3 cellular contexts compared by ENCODE assay signal in the genomic region with DNA sequence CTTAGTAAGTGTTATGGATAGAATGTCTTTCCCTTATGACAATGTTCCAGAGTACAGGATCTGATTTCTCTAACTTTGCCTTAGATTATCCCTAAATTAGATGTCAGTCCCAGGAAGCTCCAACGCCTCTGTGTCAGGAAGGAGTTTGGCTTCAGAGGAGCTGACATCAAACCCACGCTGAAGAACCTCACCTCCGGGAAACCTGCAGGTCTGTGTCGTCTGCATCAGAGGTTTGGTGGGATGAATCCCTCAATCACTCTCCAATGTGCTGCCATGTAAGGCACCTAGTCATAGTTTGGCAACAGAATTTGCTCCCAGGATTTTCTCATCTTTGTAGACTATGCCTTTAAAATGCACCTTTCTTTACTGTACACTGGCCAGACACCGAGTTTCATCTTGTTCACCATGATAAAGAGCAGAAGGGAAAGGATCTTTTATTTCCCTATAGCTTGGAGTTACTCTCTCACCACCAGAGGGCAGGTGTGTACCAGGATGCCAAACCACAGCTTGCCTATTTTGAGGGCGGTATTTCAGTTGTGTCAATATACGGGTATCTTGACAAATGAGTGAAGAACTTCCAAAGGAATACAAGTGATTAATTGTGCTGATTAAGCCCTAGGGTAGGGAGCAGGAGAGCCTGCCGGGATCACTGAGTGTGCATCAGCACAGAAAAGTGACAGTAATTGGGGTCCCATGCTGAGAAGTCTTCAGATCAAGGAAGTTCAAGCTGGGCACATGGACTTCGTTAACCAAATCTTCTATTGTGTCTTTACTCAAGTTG.
A peak's percentile ranks its signal among the peaks of the same experiment; 100 is the strongest.
TF ChIP-seq lines count a peak whose summit lies in the region.

No MANE protein-coding gene starts in this region.

TF ChIP-seq in IMR-90, 13 proteins besides CTCF, POLR2A, EP300 and RAD21:
- TF ChIP-seq SMC3 (IDR thresholded peaks at IDR 0.05; ENCODE audit: low read depth, low read length): peak; percentile 61
- TF ChIP-seq FOS (IDR thresholded peaks at IDR 0.05; ENCODE audit: low read depth, low read length): no peak
- no peak for TF ChIP-seq NFE2L2 (IDR thresholded peaks at IDR 0.05; ENCODE audit: low read depth, low read length)
- no peak for TF ChIP-seq RCOR1 (IDR thresholded peaks at IDR 0.05; ENCODE audit: insufficient replicate concordance, low read length)
- TF ChIP-seq MAZ (IDR thresholded peaks at IDR 0.05; ENCODE audit: borderline replicate concordance, low read depth, low read length): no peak
- no peak for TF ChIP-seq MXI1 (IDR thresholded peaks at IDR 0.05; ENCODE audit: borderline replicate concordance, low read depth, low read length)
TF ChIP-seq in IMR-90: peak in this region for 1.

TF ChIP-seq in SK-N-SH treated with all-trans-retinoic acid at 6 μM for 48 hours, 23 proteins besides CTCF, POLR2A, EP300 and RAD21:
- TF ChIP-seq ESRRG (CRISPR knock-in tag; IDR thresholded peaks at IDR 0.05) (no peak), ZNF8 (CRISPR knock-in tag; IDR thresholded peaks at IDR 0.05) (no peak), BACH2 (CRISPR knock-in tag; IDR thresholded peaks at IDR 0.05; ENCODE audit: borderline replicate concordance) (no peak), ARNTL (CRISPR knock-in tag; IDR thresholded peaks at IDR 0.05; ENCODE audit: borderline replicate concordance, low read depth) (no peak), GLIS3 (CRISPR knock-in tag; IDR thresholded peaks at IDR 0.05) (no peak), TOX (CRISPR knock-in tag; IDR thresholded peaks at IDR 0.05; ENCODE audit: borderline replicate concordance) (no peak), SNAI2 (CRISPR knock-in tag; IDR thresholded peaks at IDR 0.05) (no peak), TCF4 (CRISPR knock-in tag; IDR thresholded peaks at IDR 0.05; ENCODE audit: borderline replicate concordance) (no peak), ZFP30 (CRISPR knock-in tag; IDR thresholded peaks at IDR 0.05) (no peak), ZNF70 (CRISPR knock-in tag; IDR thresholded peaks at IDR 0.05) (no peak), OSR1 (CRISPR knock-in tag; IDR thresholded peaks at IDR 0.05) (no peak), ISL1 (CRISPR knock-in tag; IDR thresholded peaks at IDR 0.05) (no peak), PPARA (CRISPR knock-in tag; IDR thresholded peaks at IDR 0.05; ENCODE audit: borderline replicate concordance) (no peak)
- TF ChIP-seq, protein P1, sequence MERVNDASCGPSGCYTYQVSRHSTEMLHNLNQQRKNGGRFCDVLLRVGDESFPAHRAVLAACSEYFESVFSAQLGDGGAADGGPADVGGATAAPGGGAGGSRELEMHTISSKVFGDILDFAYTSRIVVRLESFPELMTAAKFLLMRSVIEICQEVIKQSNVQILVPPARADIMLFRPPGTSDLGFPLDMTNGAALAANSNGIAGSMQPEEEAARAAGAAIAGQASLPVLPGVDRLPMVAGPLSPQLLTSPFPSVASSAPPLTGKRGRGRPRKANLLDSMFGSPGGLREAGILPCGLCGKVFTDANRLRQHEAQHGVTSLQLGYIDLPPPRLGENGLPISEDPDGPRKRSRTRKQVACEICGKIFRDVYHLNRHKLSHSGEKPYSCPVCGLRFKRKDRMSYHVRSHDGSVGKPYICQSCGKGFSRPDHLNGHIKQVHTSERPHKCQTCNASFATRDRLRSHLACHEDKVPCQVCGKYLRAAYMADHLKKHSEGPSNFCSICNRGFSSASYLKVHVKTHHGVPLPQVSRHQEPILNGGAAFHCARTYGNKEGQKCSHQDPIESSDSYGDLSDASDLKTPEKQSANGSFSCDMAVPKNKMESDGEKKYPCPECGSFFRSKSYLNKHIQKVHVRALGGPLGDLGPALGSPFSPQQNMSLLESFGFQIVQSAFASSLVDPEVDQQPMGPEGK (CRISPR knock-in tag; IDR thresholded peaks at IDR 0.05; ENCODE audit: borderline replicate concordance): no peak

TF ChIP-seq in GM12878, 131 proteins besides CTCF, POLR2A, EP300 and RAD21:
- no peak for TF ChIP-seq JUND (IDR thresholded peaks at IDR 0.05; ENCODE audit: low read depth, low read length)
- no peak for TF ChIP-seq SMARCA5 (IDR thresholded peaks at IDR 0.05)
- 0 out of 2 replicates have a peak, but pooled peaks have one; percentile 21 for TF ChIP-seq YY1 (IDR thresholded peaks at IDR 0.05; ENCODE audit: low read depth, low read length)
- no peak for TF ChIP-seq SREBF1 (IDR thresholded peaks at IDR 0.05; ENCODE audit: low read length)
- TF ChIP-seq CEBPZ (IDR thresholded peaks at IDR 0.05; ENCODE audit: low read depth, low read length): no peak
- peak; percentile 62; the same call in 1 of the 2 replicates for TF ChIP-seq SMC3 (IDR thresholded peaks at IDR 0.05; ENCODE audit: borderline replicate concordance, low read length)
- TF ChIP-seq RUNX3 (IDR thresholded peaks at IDR 0.05; ENCODE audit: low read length): peak; percentile 79
